8 cellular contexts compared by ENCODE assay signal in genomic region chr7:100544949-100545635, GRCh38. TPM values are rescaled to one million over a fixed set of nuclear protein-coding genes. Genes with fewer than 3 reads are reported as not detected.
DNase-seq lines count a peak whose midpoint lies in the region; ATAC-seq and TF ChIP-seq lines count a peak whose summit lies in the region.

No MANE protein-coding gene starts in this region.

- H3K27me3 ChIP-seq in left lung (no peaks in the 10 kb centered on the region), tibial nerve (no peaks in the 10 kb centered on the region)

- intact Hi-C loops in left lung (cut with DNase I), result no loop called here

- H3K9me3 ChIP-seq in left lung, result no peaks in the 10 kb centered on the region
- no peaks in the 10 kb centered on the region for H3K9me3 ChIP-seq in tibial nerve

- in situ Hi-C loops in KBM-7 (cut with MboI; ENCODE audit: low pct_unique_long_range_greater_than_20kb, low sequenced_read_pairs), result loop anchor here (10.0 kb wide), 1 partner anchor 70 kb away; the partner anchor contains the start of gene TSC22D4

- 24 to 26% methylated on average over 2 of the region's 2 CpGs for WGBS in tibial nerve, 2 donors

- no peak for TF ChIP-seq POLR2A in tibial nerve (IDR thresholded peaks at IDR 0.05)

- H3K4me1 ChIP-seq in left lung, result peaks cover 46 to 80% of the 10 kb centered on the region in 2 donors
- H3K4me1 ChIP-seq in tibial nerve, result peaks cover 4 to 93% (median 68%) of the 10 kb centered on the region in 4 donors

- no peak for DNase-seq in GM12864 (ENCODE audit: low read depth)
- peak; percentile 71 for DNase-seq in amniotic epithelial cell (ENCODE audit: low read depth)
- DNase-seq in left lung, result no peak
- DNase-seq in tibial nerve (ENCODE audit: low spot score in 2 of 2), result no peak
- DNase-seq in medulla oblongata (ENCODE audit: extremely low spot score), result no peak
- DNase-seq in KBM-7, result no peak

- H3K36me3 ChIP-seq in left lung, result peaks cover 0 to 4% of the 10 kb centered on the region in 2 donors
- H3K36me3 ChIP-seq in tibial nerve, result peaks cover 0 to 5% (median 0%) of the 10 kb centered on the region in 3 donors

- TF ChIP-seq CTCF in GM12864 (IDR thresholded peaks at IDR 0.05; ENCODE audit: low read depth, low read length, missing control alignments) (no peak), left lung (IDR thresholded peaks at IDR 0.05) (no peak), tibial nerve (IDR thresholded peaks at IDR 0.05) (no peak)

- ATAC-seq in HG03064 (IDR thresholded peaks at IDR 0.05; ENCODE audit: low read depth, unreplicated experiment) (peak; percentile 15), left lung (peak; percentile 64), HG03139 (IDR thresholded peaks at IDR 0.05; ENCODE audit: unreplicated experiment) (no peak)

- H3K4me3 ChIP-seq in GM12864 (ENCODE audit: low read depth, low read length), result peak overlapping the region; percentile 32; the same call in 1 of the 2 replicates
- H3K4me3 ChIP-seq in left lung, result no peak overlapping the region
- peak overlapping the region in 2 of 4 donors; percentile 0 to 3 for H3K4me3 ChIP-seq in tibial nerve

- peak in 1 of 2 donors; percentile 53 for TF ChIP-seq EP300 in tibial nerve (IDR thresholded peaks at IDR 0.05)

- H3K27ac ChIP-seq in left lung, result peak overlapping the region; percentile 82 to 89
- peak overlapping the region; percentile 72 to 92 (median 82) for H3K27ac ChIP-seq in tibial nerve

RNA-seq across cellular contexts. Expression of gene AGFG2, which starts 6.1 kb away (rescaled TPM):
- total RNA-seq in left lung (10 to 100 TPM; 28.6 to 34.9 TPM), tibial nerve (10 to 100 TPM; 17.1 to 54.6 (median 35.0) TPM)

RNA-seq across cellular contexts. Expression of gene SAP25, which starts 28.6 kb away (rescaled TPM):
- total RNA-seq in left lung, result 1 to 10 TPM; 6.3 to 8.3 TPM
- 1 to 10 TPM; 2.4 to 8.4 (median 4.6) TPM for total RNA-seq in tibial nerve

RNA-seq across cellular contexts. Expression of gene LRCH4, which starts 40.8 kb away (rescaled TPM):
- total RNA-seq in left lung, result 10 to 100 TPM; 66.5 to 86.5 TPM
- 100 to 1,000 TPM; 135 to 174 (median 170) TPM for total RNA-seq in tibial nerve

RNA-seq across cellular contexts. Expression of gene FBXO24, which starts 41.0 kb away (rescaled TPM):
- total RNA-seq in left lung (under 1 TPM; 0.37 to 0.44 TPM), tibial nerve (1 to 10 TPM in 1 of 4 donors, under 1 TPM in 2, not detected in 1; 0.30 to 2.2 (median 0.84) TPM)

RNA-seq across cellular contexts. Expression of gene PCOLCE, which starts 57.1 kb away (rescaled TPM):
- total RNA-seq in left lung, result 100 to 1,000 TPM; 158 to 204 TPM
- 100 to 1,000 TPM in 3 of 4 donors, 10 to 100 TPM in 1; 55.9 to 155 (median 125) TPM for total RNA-seq in tibial nerve
